ENCODE assay signal across 1 cellular context in the genomic region with DNA sequence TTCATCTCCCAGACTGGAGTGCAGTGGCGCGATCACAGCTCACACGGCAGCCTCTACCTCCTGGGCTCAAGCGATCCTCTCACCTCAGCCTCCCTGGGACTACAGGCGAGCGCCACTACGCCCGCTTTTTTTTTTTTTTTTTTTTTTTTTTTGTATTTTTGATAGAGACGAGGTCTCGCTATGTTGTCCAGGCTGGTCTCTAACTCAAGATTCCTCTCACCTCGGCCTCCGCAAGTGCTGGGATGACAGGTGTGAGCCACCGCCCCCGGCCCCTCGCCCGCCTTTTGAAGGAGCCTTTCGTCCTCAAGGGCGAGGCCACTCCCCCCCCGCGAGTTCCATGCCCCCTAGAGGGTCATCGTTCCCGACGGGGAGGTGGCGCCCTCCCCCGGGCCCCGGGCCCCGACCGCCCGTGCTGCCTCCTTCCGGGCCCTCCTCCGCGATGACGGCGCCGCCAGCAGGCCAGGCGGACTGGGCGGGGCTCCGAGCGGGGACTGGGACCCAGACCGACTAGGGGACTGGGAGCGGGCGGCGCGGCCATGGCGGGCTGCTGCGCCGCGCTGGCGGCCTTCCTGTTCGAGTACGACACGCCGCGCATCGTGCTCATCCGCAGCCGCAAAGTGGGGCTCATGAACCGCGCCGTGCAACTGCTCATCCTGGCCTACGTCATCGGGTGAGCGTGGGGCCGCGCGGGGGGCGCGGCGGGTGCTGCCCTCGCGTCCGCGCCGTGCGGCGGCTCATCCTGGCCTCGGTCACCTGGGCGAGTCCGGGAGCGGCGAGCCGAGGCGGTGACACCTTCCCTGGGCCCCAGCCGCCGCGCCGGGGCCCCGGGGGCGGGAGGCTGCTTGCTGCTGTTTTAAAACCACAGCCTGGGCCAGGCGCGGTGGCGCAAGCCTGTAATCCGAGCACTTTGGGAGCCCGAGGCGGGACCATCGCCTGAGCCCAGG.
TF ChIP-seq lines count a peak whose summit lies in the region.

A gene with protein sequence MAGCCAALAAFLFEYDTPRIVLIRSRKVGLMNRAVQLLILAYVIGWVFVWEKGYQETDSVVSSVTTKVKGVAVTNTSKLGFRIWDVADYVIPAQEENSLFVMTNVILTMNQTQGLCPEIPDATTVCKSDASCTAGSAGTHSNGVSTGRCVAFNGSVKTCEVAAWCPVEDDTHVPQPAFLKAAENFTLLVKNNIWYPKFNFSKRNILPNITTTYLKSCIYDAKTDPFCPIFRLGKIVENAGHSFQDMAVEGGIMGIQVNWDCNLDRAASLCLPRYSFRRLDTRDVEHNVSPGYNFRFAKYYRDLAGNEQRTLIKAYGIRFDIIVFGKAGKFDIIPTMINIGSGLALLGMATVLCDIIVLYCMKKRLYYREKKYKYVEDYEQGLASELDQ (plus strand): TSS at position 501 of the 944 bp plus-strand sequence. CDS start 36 bp downstream, at position 537.

TF ChIP-seq in HepG2, 621 proteins besides CTCF, POLR2A, EP300 and RAD21 (continued from another document):
- TF ChIP-seq TFE3 (CRISPR knock-in tag; IDR thresholded peaks at IDR 0.05) (peak; percentile 47; the same call in 1 of the 2 replicates), ZSCAN20 (CRISPR knock-in tag; IDR thresholded peaks at IDR 0.05; ENCODE audit: borderline replicate concordance) (no peak; the same call in 1 of the 2 replicates), TAF15 (IDR thresholded peaks at IDR 0.05; ENCODE audit: low read depth, low read length, poor library complexity, severe bottlenecking) (no peak), NFATC3 (CRISPR knock-in tag; IDR thresholded peaks at IDR 0.05) (no peak), MEIS1 (CRISPR knock-in tag; IDR thresholded peaks at IDR 0.05; ENCODE audit: borderline replicate concordance) (0 out of 2 replicates have a peak, but pooled peaks have one; percentile 56), AGO1 (IDR thresholded peaks at IDR 0.05; ENCODE audit: low read depth, low read length, poor library complexity, severe bottlenecking) (no peak), SCMH1 (CRISPR knock-in tag; IDR thresholded peaks at IDR 0.05; ENCODE audit: borderline replicate concordance) (no peak), ZNF564 (CRISPR knock-in tag; IDR thresholded peaks at IDR 0.05) (peak; percentile 77; the same call in 1 of the 2 replicates), ZNF230 (CRISPR knock-in tag; IDR thresholded peaks at IDR 0.05) (no peak), REXO4 (CRISPR knock-in tag; IDR thresholded peaks at IDR 0.05; ENCODE audit: borderline replicate concordance) (no peak), ZNF691 (CRISPR knock-in tag; IDR thresholded peaks at IDR 0.05; ENCODE audit: borderline replicate concordance, low read depth) (peak; percentile 58; the same call in 1 of the 2 replicates), KLF11 (CRISPR knock-in tag; IDR thresholded peaks at IDR 0.05) (no peak), KMT2A (CRISPR knock-in tag; IDR thresholded peaks at IDR 0.05) (peak; percentile 64; the same call in 1 of the 2 replicates), ETV5 (CRISPR knock-in tag; IDR thresholded peaks at IDR 0.05; ENCODE audit: borderline replicate concordance) (peak; percentile 69), GATAD2A (CRISPR knock-in tag; IDR thresholded peaks at IDR 0.05) (no peak), ZNF792 (CRISPR knock-in tag; IDR thresholded peaks at IDR 0.05) (no peak), MED8 (CRISPR knock-in tag; IDR thresholded peaks at IDR 0.05; ENCODE audit: insufficient replicate concordance) (no peak), TOE1 (CRISPR knock-in tag; IDR thresholded peaks at IDR 0.05) (no peak)
- TF ChIP-seq, protein P1, sequence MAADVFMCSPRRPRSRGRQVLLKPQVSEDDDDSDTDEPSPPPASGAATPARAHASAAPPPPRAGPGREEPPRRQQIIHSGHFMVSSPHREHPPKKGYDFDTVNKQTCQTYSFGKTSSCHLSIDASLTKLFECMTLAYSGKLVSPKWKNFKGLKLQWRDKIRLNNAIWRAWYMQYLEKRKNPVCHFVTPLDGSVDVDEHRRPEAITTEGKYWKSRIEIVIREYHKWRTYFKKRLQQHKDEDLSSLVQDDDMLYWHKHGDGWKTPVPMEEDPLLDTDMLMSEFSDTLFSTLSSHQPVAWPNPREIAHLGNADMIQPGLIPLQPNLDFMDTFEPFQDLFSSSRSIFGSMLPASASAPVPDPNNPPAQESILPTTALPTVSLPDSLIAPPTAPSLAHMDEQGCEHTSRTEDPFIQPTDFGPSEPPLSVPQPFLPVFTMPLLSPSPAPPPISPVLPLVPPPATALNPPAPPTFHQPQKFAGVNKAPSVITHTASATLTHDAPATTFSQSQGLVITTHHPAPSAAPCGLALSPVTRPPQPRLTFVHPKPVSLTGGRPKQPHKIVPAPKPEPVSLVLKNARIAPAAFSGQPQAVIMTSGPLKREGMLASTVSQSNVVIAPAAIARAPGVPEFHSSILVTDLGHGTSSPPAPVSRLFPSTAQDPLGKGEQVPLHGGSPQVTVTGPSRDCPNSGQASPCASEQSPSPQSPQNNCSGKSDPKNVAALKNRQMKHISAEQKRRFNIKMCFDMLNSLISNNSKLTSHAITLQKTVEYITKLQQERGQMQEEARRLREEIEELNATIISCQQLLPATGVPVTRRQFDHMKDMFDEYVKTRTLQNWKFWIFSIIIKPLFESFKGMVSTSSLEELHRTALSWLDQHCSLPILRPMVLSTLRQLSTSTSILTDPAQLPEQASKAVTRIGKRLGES (CRISPR knock-in tag; IDR thresholded peaks at IDR 0.05; ENCODE audit: borderline replicate concordance), result no peak
- TF ChIP-seq, protein P2, sequence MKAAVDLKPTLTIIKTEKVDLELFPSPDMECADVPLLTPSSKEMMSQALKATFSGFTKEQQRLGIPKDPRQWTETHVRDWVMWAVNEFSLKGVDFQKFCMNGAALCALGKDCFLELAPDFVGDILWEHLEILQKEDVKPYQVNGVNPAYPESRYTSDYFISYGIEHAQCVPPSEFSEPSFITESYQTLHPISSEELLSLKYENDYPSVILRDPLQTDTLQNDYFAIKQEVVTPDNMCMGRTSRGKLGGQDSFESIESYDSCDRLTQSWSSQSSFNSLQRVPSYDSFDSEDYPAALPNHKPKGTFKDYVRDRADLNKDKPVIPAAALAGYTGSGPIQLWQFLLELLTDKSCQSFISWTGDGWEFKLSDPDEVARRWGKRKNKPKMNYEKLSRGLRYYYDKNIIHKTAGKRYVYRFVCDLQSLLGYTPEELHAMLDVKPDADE (CRISPR knock-in tag; IDR thresholded peaks at IDR 0.05), result no peak
